13 cellular contexts compared by ENCODE assay signal in genomic region chr3:118810499-118811035, GRCh38.
A peak's percentile ranks its signal among the peaks of the same experiment; 100 is the strongest.
DNase-seq lines count a peak whose midpoint lies in the region; ATAC-seq, FAIRE-seq and TF ChIP-seq lines count a peak whose summit lies in the region.
"Had no signal": no experiment of that assay in that cellular context is flagged by ENCODE, and none has a peak within 500 bp of the region (broad histone marks: within the 10 kb centered on the region; RNA-seq: fewer than 3 reads in every experiment).

No MANE protein-coding gene starts in this region.

- H3K27me3 ChIP-seq in HCT116 (ENCODE audit: insufficient read depth, low read length): no peaks in the 10 kb centered on the region

- TF ChIP-seq RAD21 in HCT116 (IDR thresholded peaks at IDR 0.05; ENCODE audit: low read depth): no peak

- H3K9me3 ChIP-seq in HCT116 (ENCODE audit: control insufficient read depth in 1 of 2, insufficient read depth in 1 of 2, low read depth in 1 of 2, low read length in 2 of 2): no peaks in the 10 kb centered on the region
- no peaks in the 10 kb centered on the region for H3K9me3 ChIP-seq in kidney (ENCODE audit: control insufficient read depth in 1 of 2, low read length in 2 of 2)

- RAD21 ChIA-PET in HCT116 (lab: Charles Lee; ENCODE audit: low non-redundant PET in 1 of 2, low total read pairs in 2 of 2, uncharacterized antibody in 2 of 2, unreplicated experiment in 2 of 2): no interaction called here

- TF ChIP-seq CTCF in HCT116 (IDR thresholded peaks at IDR 0.05 in 2 of 3, conservative IDR thresholded peaks at IDR 0.05 in 1 of 3; ENCODE audit: borderline replicate concordance in 1 of 3, insufficient read depth in 1 of 3, low read depth in 2 of 3, low read length in 2 of 3) (no peak), kidney (IDR thresholded peaks at IDR 0.05; ENCODE audit: borderline replicate concordance, extremely low read depth, insufficient read depth) (no peak)

- ATAC-seq in HCT116 (peak; percentile 86), HG03432 (IDR thresholded peaks at IDR 0.05; ENCODE audit: unreplicated experiment) (peak; percentile 22)

- H3K79me2 ChIP-seq in HCT116 (ENCODE audit: insufficient read depth, low read length): peaks cover 50% of the 10 kb centered on the region

- peak overlapping the region; percentile 36; the same call in 1 of the 2 replicates for H3K27ac ChIP-seq in HCT116 (ENCODE audit: low read depth, low read length)
- no peak overlapping the region for H3K27ac ChIP-seq in kidney (ENCODE audit: low read depth in 2 of 2, low read length in 2 of 2)

- H4K20me1 ChIP-seq in HCT116 (ENCODE audit: insufficient read depth): no peaks in the 10 kb centered on the region

- peak; percentile 5 for DNase-seq in stimulated activated naive CD4-positive, alpha-beta T cell treated with Interleukin-2 at 50 U/mL for 16 hours (lab: John Stamatoyannopoulos, UW)
- DNase-seq in stimulated activated naive CD4-positive, alpha-beta T cell (lab: John Stamatoyannopoulos, UW): no peak
- peak; percentile 47 for DNase-seq in HCT116 (ENCODE audit: low read depth, low spot score)
- no peak for DNase-seq in NCI-H748 (lab: John Stamatoyannopoulos, UW; ENCODE audit: unreplicated experiment)
- no peak for DNase-seq in kidney
- no peak for DNase-seq in cerebellar nuclear complex (lab: John Stamatoyannopoulos, UW)
- no peak for DNase-seq in kidney tubule cell (ENCODE audit: low spot score)
- DNase-seq: activated CD4-positive, CD25-positive, alpha-beta regulatory T cell; activated effector memory CD4-positive, alpha-beta T cell treated with anti-CD3 and anti-CD28 coated beads, Interleukin-2, amount 50 U/mL, for 16 hours; erythroblast; NCI-H510A treated with DMSO at 0.1 percent for 48 hours; SHP77 had no signal

- POLR2A ChIA-PET in HCT116 (lab: Charles Lee): interaction anchor here (0.6 kb wide), 1 partner anchor 74 kb away, joined by 3 read pairs; no protein-coding TSS in a partner anchor

- CTCF ChIA-PET in HCT116 (lab: Charles Lee): no interaction called here

- H2AFZ ChIP-seq in HCT116 (ENCODE audit: low read depth, low read length, poor library complexity, severe bottlenecking): peak overlapping the region; percentile 93

- no peaks in the 10 kb centered on the region for H3K9me2 ChIP-seq in HCT116 (ENCODE audit: insufficient read depth)

- intact Hi-C loops in HCT116 (cut with micrococcal nuclease): loop anchor here (10.0 kb wide), 1 partner anchor 176 kb away; no protein-coding TSS in a partner anchor
- intact Hi-C loops in kidney (cut with DNase I): no loop called here

- H3K4me1 ChIP-seq in HCT116 (ENCODE audit: control insufficient read depth in 1 of 2, insufficient read depth in 2 of 2, low read length in 2 of 2) (peaks cover 4 to 17% of the 10 kb centered on the region in 2 experiments; a peak in 3 of 4 replicates), kidney (ENCODE audit: control insufficient read depth in 1 of 2, insufficient read depth in 1 of 2, low read depth in 1 of 2, low read length in 2 of 2) (no peaks in the 10 kb centered on the region)

- no TSS peak for BruUV-seq in HCT116 (replicated peaks; lab: Mats Ljungman, UMichigan)

- H3K36me3 ChIP-seq in HCT116 (ENCODE audit: control insufficient read depth in 1 of 2, insufficient read depth in 2 of 2, low read length in 2 of 2) (peaks cover 0 to 2% of the 10 kb centered on the region in 2 experiments; a peak in 2 of 4 replicates), kidney (ENCODE audit: control insufficient read depth in 1 of 2, insufficient read depth in 2 of 2, low read length in 2 of 2) (no peaks in the 10 kb centered on the region)

- peak overlapping the region; percentile 67 for H3K9ac ChIP-seq in HCT116 (ENCODE audit: low read length)
- H3K9ac ChIP-seq in kidney (ENCODE audit: low read length in 2 of 2): no peak overlapping the region

- peak overlapping the region; percentile 83 for H3K4me2 ChIP-seq in HCT116 (ENCODE audit: low read length)

- peak overlapping the region; percentile 60 to 74 for H3K4me3 ChIP-seq in HCT116 (replicated peaks in 1 of 2; ENCODE audit: low read depth in 1 of 2, low read length in 2 of 2)
- H3K4me3 ChIP-seq in kidney (ENCODE audit: low read length in 2 of 2): no peak overlapping the region

- no peak for TF ChIP-seq POLR2A in HCT116 (IDR thresholded peaks at IDR 0.05; ENCODE audit: borderline replicate concordance, extremely low read depth, insufficient read depth, insufficient read length)

- no peak for FAIRE-seq in kidney (lab: Jason Lieb, UNC)

TF ChIP-seq in HCT116, 20 proteins besides CTCF, POLR2A, EP300 and RAD21:
- TF ChIP-seq YY1 (IDR thresholded peaks at IDR 0.05; ENCODE audit: extremely low read depth, insufficient replicate concordance, low read depth, low read length): peak; percentile 83
- TF ChIP-seq SP1 (IDR thresholded peaks at IDR 0.05; ENCODE audit: low read depth): no peak
- 0 out of 2 replicates have a peak, but pooled peaks have one; percentile 43 for TF ChIP-seq CBX3 (IDR thresholded peaks at IDR 0.05; ENCODE audit: low read depth)
- no peak for TF ChIP-seq ATF3 (IDR thresholded peaks at IDR 0.05)
- peak; percentile 82 for TF ChIP-seq MAX (IDR thresholded peaks at IDR 0.05)
- no peak for TF ChIP-seq SRF (IDR thresholded peaks at IDR 0.05; ENCODE audit: low read depth)
- no peak for TF ChIP-seq REST (IDR thresholded peaks at IDR 0.05; ENCODE audit: low read depth)
- TF ChIP-seq ZBTB33 (IDR thresholded peaks at IDR 0.05; ENCODE audit: extremely low read depth, insufficient replicate concordance, low read length): peak; percentile 90
- no peak for TF ChIP-seq ZFX (IDR thresholded peaks at IDR 0.05)
- TF ChIP-seq POLR2AphosphoS5 (IDR thresholded peaks at IDR 0.05; ENCODE audit: low read depth, low read length): peak; percentile 75
- TF ChIP-seq EZH2 (IDR thresholded peaks at IDR 0.05): no peak
- TF ChIP-seq ELF1 (IDR thresholded peaks at IDR 0.05; ENCODE audit: borderline replicate concordance, low read depth): no peak
- no peak for TF ChIP-seq FOSL1 (IDR thresholded peaks at IDR 0.05; ENCODE audit: low read depth)
- TF ChIP-seq TCF7L2 (IDR thresholded peaks at IDR 0.05; ENCODE audit: borderline replicate concordance, extremely low read depth, insufficient read depth, insufficient read length): no peak
- TF ChIP-seq SIN3A (IDR thresholded peaks at IDR 0.05; ENCODE audit: low read depth): 0 out of 2 replicates have a peak, but pooled peaks have one; percentile 10

Comparison
In these comparisons a context has a peak if more than half of its experiments do, and no peak if none do; other contexts are left out.
1. DNase-seq: peak in stimulated activated naive CD4-positive, alpha-beta T cell treated with Interleukin-2 at 50 U/mL for 16 hours (single experiment) and HCT116 (single experiment); none in stimulated activated naive CD4-positive, alpha-beta T cell (0 of 6), NCI-H748 (single experiment), kidney (single experiment), cerebellar nuclear complex (0 of 2) and kidney tubule cell (single experiment).
2. H3K4me3 ChIP-seq: peak in HCT116 (2 of 2); none in kidney (0 of 2).